ENCODE assay signal across 9 cellular contexts in the genomic region with DNA sequence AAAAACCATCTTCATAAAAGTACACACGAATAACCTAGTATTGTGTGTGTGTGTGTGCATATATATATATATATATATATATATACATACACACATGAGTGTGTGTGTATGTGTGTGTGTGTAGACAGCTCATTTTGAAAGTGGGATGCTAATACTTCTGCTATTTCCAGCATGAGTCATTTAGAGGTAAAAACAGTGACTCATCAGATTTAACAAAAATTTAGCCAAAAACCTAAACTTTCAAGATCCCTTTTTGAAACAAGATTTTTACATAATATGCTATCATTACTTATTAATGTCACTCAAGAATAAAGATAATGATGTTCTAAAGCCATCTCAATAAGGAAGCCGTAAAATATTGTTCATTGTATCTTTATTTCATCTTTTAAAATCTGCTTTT. TPM values are rescaled to one million over a fixed set of nuclear protein-coding genes. Genes with fewer than 3 reads are reported as not detected.
A peak's percentile ranks its signal among the peaks of the same experiment; 100 is the strongest.
DNase-seq lines count a peak whose midpoint lies in the region; ATAC-seq lines count a peak whose summit lies in the region.
"Had no signal": no experiment of that assay in that cellular context is flagged by ENCODE, and none has a peak within 500 bp of the region (broad histone marks: within the 10 kb centered on the region; RNA-seq: fewer than 3 reads in every experiment).

No MANE protein-coding gene starts in this region.

- peaks cover 4% of the 10 kb centered on the region for H3K9me3 ChIP-seq in skeletal muscle satellite cell (replicated peaks; ENCODE audit: low read length)

- no peak overlapping the region for H3K4me3 ChIP-seq in skeletal muscle satellite cell (ENCODE audit: low read length)

- H3K4me2 ChIP-seq in skeletal muscle satellite cell (ENCODE audit: low read length): peak overlapping the region; percentile 11

- peak; percentile 54 for ATAC-seq in HG03025 (IDR thresholded peaks at IDR 0.05; ENCODE audit: low FRiP score, unreplicated experiment)

- H3K9ac ChIP-seq in skeletal muscle satellite cell (ENCODE audit: low read depth, low read length): no peak overlapping the region

- H3K4me1 ChIP-seq in skeletal muscle satellite cell (ENCODE audit: control insufficient read depth, insufficient read depth, low read length): peaks cover 29% of the 10 kb centered on the region

- H3K27me3 ChIP-seq in skeletal muscle satellite cell (ENCODE audit: control insufficient read depth, insufficient read depth, low read length): no peaks in the 10 kb centered on the region

- H3K36me3 ChIP-seq in skeletal muscle satellite cell (ENCODE audit: insufficient read depth, low read length): no peaks in the 10 kb centered on the region

- DNase-seq in NOMO-1 (lab: John Stamatoyannopoulos, UW; ENCODE audit: unreplicated experiment in 2 of 2) (peak; percentile 23 to 88), NOMO-1 treated with dmso at 0.1 percent for 144 hours (lab: John Stamatoyannopoulos, UW; ENCODE audit: unreplicated experiment) (no peak), RPMI7951 (ENCODE audit: low read depth) (peak; percentile 70), NCI-H2081 (lab: John Stamatoyannopoulos, UW) (no peak)
- no peak for DNase-seq in activated CD4-positive, alpha-beta T cell treated with anti-CD3 and anti-CD28 coated beads, Interleukin-2, amount 50 U/mL, for 4 hours
- no peak for DNase-seq in effector CD4-positive, alpha-beta T cell
- DNase-seq: T-helper 9 cell had no signal

RNA-seq across cellular contexts. Expression of gene ADGRL4, which starts 35.6 kb away (rescaled TPM):
- 46.9 and 50.3 TPM in 2 replicates for total RNA-seq in RPMI7951 (2014; rRNA removed; shearing (Covaris generic))
- total RNA-seq in skeletal muscle satellite cell (2012; rRNA removed): 67.5 and 81.6 TPM in 2 replicates

Comparison
In these comparisons a context has a peak if more than half of its experiments do, and no peak if none do; other contexts are left out.
1. DNase-seq: peak in NOMO-1 (2 of 2) and RPMI7951 (single experiment); none in NOMO-1 treated with dmso at 0.1 percent for 144 hours (single experiment), activated CD4-positive, alpha-beta T cell treated with anti-CD3 and anti-CD28 coated beads, Interleukin-2, amount 50 U/mL, for 4 hours (0 of 2), effector CD4-positive, alpha-beta T cell (single experiment) and NCI-H2081 (0 of 2).